Comparison of ENCODE assay signal across 12 cellular contexts in genomic region chr13:106617561-106617960, GRCh38. TPM values are rescaled to one million over a fixed set of nuclear protein-coding genes. Genes with fewer than 3 reads are reported as not detected.
DNase-seq lines count a peak whose midpoint lies in the region; ATAC-seq and TF ChIP-seq lines count a peak whose summit lies in the region.
"Had no signal": no experiment of that assay in that cellular context is flagged by ENCODE, and none has a peak within 500 bp of the region (broad histone marks: within the 10 kb centered on the region; RNA-seq: fewer than 3 reads in every experiment).

No MANE protein-coding gene starts in this region.

- no peak for TF ChIP-seq RAD21 in SK-N-SH (IDR thresholded peaks at IDR 0.05; ENCODE audit: low read length)

- no peak overlapping the region for H3K9ac ChIP-seq in SK-N-SH

- in situ Hi-C loops in GM13976 (cut with MboI; ENCODE audit: low sequenced_read_pairs, unreplicated experiment): no loop called here

- DNase-seq in SK-N-SH (no peak), amniotic epithelial cell (ENCODE audit: low read depth) (peak; percentile 39), foreskin fibroblast (peak; percentile 25 to 75), stromal cell of bone marrow (ENCODE audit: low read depth) (peak; percentile 31), SW 1271 (lab: John Stamatoyannopoulos, UW) (no peak), NCI-H2081 (lab: John Stamatoyannopoulos, UW) (no peak), GM13976 (ENCODE audit: low spot score) (no peak)
- DNase-seq: activated CD4-positive, alpha-beta T cell treated with anti-CD3 and anti-CD28 coated beads for 1 hour; mesenchymal stem cell had no signal

- no peaks in the 10 kb centered on the region for H3K9me2 ChIP-seq in SK-N-SH

- H2AFZ ChIP-seq in SK-N-SH (ENCODE audit: low read depth): no peak overlapping the region
- H2AFZ ChIP-seq: hepatocyte had no signal

- no peaks in the 10 kb centered on the region for H3F3A ChIP-seq in SK-N-SH (replicated peaks; ENCODE audit: insufficient read depth)

- H3K9me3 ChIP-seq in SK-N-SH: no peaks in the 10 kb centered on the region
- H3K9me3 ChIP-seq: A549 had no signal

- ATAC-seq in SK-N-SH treated with all-trans-retinoic acid at 6 μM for 48 hours: no peak
- ATAC-seq: A549 had no signal

- no peaks in the 10 kb centered on the region for H3K79me2 ChIP-seq in SK-N-SH (ENCODE audit: insufficient read depth)
- H3K79me2 ChIP-seq: hepatocyte had no signal

- no peaks in the 10 kb centered on the region for H3K36me3 ChIP-seq in SK-N-SH (replicated peaks in 1 of 2; ENCODE audit: control insufficient read depth in 1 of 2, insufficient read depth in 2 of 2, low read length in 1 of 2)

- H3K27ac ChIP-seq in SK-N-SH (ENCODE audit: low read depth in 2 of 2, low read length in 1 of 2): no peak overlapping the region
- H3K27ac ChIP-seq: A549, hepatocyte had no signal

- H3K4me3 ChIP-seq in SK-N-SH (ENCODE audit: low read depth in 2 of 2, low read length in 1 of 2): no peak overlapping the region
- H3K4me3 ChIP-seq in foreskin fibroblast (ENCODE audit: low read depth in 1 of 2, low read length in 2 of 2): no peak overlapping the region
- H3K4me3 ChIP-seq: A549, hepatocyte had no signal

- TF ChIP-seq CTCF in SK-N-SH (IDR thresholded peaks at IDR 0.05) (no peak), foreskin fibroblast (IDR thresholded peaks at IDR 0.05; ENCODE audit: low read depth, low read length) (no peak), GM13976 (IDR thresholded peaks at IDR 0.05; ENCODE audit: borderline replicate concordance, control extremely low read depth, extremely low read depth, insufficient read depth, missing control alignments) (no peak)

- CTCF ChIA-PET in SK-N-SH (lab: Yijun Ruan, JAX): no interaction called here

- peaks cover 11% of the 10 kb centered on the region; the same call in 1 of the 2 replicates for H3K27me3 ChIP-seq in SK-N-SH (ENCODE audit: insufficient read depth)
- H3K27me3 ChIP-seq: hepatocyte had no signal

- WGBS in SK-N-SH (ENCODE audit: low lambda C conversion rate): 46% methylated on average over 2 of the region's 3 CpGs

- H3K4me2 ChIP-seq in SK-N-SH: no peak overlapping the region
- H3K4me2 ChIP-seq: A549, hepatocyte had no signal

- H4K20me1 ChIP-seq in SK-N-SH (ENCODE audit: insufficient read depth): no peaks in the 10 kb centered on the region

- TF ChIP-seq EP300 in SK-N-SH (IDR thresholded peaks at IDR 0.05; ENCODE audit: borderline replicate concordance in 1 of 2, low read depth in 1 of 2, low read length in 1 of 2): no peak

- H3K4me1 ChIP-seq in SK-N-SH (ENCODE audit: control insufficient read depth in 1 of 2, insufficient read depth in 2 of 2, low read depth in 1 of 2, low read length in 1 of 2): peaks cover 0 to 2% of the 10 kb centered on the region in 2 experiments; a peak in 1 of 4 replicates
- H3K4me1 ChIP-seq: A549 had no signal

- POLR2A ChIA-PET in SK-N-SH (lab: Yijun Ruan, JAX): no interaction called here

TF ChIP-seq in SK-N-SH treated with all-trans-retinoic acid at 6 μM for 48 hours, 23 proteins besides CTCF, POLR2A, EP300 and RAD21:
- TF ChIP-seq ISL1 (CRISPR knock-in tag; IDR thresholded peaks at IDR 0.05) (peak; percentile 34), ZFP30 (CRISPR knock-in tag; IDR thresholded peaks at IDR 0.05) (no peak)

TF ChIP-seq in SK-N-SH, 30 proteins besides CTCF, POLR2A, EP300 and RAD21:
- TF ChIP-seq TEAD4 (IDR thresholded peaks at IDR 0.05; ENCODE audit: borderline replicate concordance, insufficient read depth) (no peak), FOSL2 (IDR thresholded peaks at IDR 0.05; ENCODE audit: borderline replicate concordance, low read depth) (no peak), TAF1 (IDR thresholded peaks at IDR 0.05; ENCODE audit: borderline replicate concordance, low read depth, low read length) (no peak), EZH2phosphoT487 (IDR thresholded peaks at IDR 0.05; ENCODE audit: borderline replicate concordance, low read depth) (no peak), ZBTB33 (IDR thresholded peaks at IDR 0.05; ENCODE audit: borderline replicate concordance, low read depth) (no peak), CHD2 (IDR thresholded peaks at IDR 0.05; ENCODE audit: low read length, partially characterized antibody) (no peak), GABPA (IDR thresholded peaks at IDR 0.05; ENCODE audit: low read depth) (no peak), ELF1 (IDR thresholded peaks at IDR 0.05) (no peak), YY1 (IDR thresholded peaks at IDR 0.05; ENCODE audit: low read depth) (no peak), NRF1 (IDR thresholded peaks at IDR 0.05; ENCODE audit: low read depth, low read length) (no peak), MXI1 (IDR thresholded peaks at IDR 0.05; ENCODE audit: low read depth, low read length) (no peak), MEF2A (IDR thresholded peaks at IDR 0.05; ENCODE audit: borderline replicate concordance, low read depth) (no peak), FOXM1 (IDR thresholded peaks at IDR 0.05; ENCODE audit: low read depth) (no peak), REST (IDR thresholded peaks at IDR 0.05; ENCODE audit: low read depth, low read length) (no peak), SIN3A (IDR thresholded peaks at IDR 0.05; ENCODE audit: borderline replicate concordance, low read depth, low read length) (no peak), USF1 (IDR thresholded peaks at IDR 0.05; ENCODE audit: borderline replicate concordance, low read depth) (no peak), RFX5 (IDR thresholded peaks at IDR 0.05; ENCODE audit: low read length) (no peak)
- TF ChIP-seq, protein P1, sequence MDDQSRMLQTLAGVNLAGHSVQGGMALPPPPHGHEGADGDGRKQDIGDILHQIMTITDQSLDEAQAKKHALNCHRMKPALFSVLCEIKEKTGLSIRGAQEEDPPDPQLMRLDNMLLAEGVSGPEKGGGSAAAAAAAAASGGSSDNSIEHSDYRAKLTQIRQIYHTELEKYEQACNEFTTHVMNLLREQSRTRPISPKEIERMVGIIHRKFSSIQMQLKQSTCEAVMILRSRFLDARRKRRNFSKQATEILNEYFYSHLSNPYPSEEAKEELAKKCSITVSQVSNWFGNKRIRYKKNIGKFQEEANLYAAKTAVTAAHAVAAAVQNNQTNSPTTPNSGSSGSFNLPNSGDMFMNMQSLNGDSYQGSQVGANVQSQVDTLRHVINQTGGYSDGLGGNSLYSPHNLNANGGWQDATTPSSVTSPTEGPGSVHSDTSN (IDR thresholded peaks at IDR 0.05): no peak

RNA-seq across cellular contexts. Expression of gene ARGLU1, which starts 49.6 kb away (rescaled TPM):
- polyA plus RNA-seq in SK-N-SH (2012; rRNA removed): 101 and 124 TPM in 2 replicates
- polyA plus RNA-seq in SK-N-SH (2012; cell fraction: cytosol; rRNA removed): 44.7 and 72.0 TPM in 2 replicates
- 644 and 785 TPM in 2 replicates for polyA plus RNA-seq in SK-N-SH (2012; cell fraction: nucleus; rRNA removed)

Comparison
In these comparisons a context has a peak if more than half of its experiments do, and no peak if none do; other contexts are left out.
1. DNase-seq: peak in amniotic epithelial cell (single experiment), foreskin fibroblast (2 of 2) and stromal cell of bone marrow (single experiment); none in SK-N-SH (single experiment), SW 1271 (0 of 2), NCI-H2081 (0 of 2) and GM13976 (single experiment).